In the genomic region with DNA sequence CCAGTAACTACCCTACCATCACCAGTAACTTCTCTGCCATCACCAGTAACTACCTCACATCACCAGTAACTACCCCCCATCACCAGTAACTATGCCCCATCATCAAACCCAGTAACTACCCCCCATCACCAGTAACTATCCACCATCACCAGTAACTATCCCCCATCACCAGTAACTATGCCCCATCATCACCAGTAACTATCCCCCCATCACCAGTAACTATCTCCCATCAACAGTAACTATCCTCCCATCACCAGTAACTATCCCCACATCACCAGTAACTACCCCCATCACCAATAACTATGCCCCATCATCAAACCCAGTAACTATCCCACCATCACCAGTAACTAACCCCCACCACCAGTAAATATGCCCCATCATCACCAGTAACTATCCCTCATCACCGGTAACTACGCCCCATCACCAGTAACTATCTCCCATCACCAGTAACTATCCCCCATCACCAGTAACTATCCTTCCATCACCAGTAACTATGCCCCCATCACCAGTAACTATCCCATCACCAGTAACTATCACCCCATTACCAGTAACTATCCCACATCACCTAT, we compare ENCODE assay signal across 17 cellular contexts. TPM values are rescaled to one million over a fixed set of nuclear protein-coding genes. Genes with fewer than 3 reads are reported as not detected.
A peak's percentile ranks its signal among the peaks of the same experiment; 100 is the strongest.
DNase-seq lines count a peak whose midpoint lies in the region; ATAC-seq and TF ChIP-seq lines count a peak whose summit lies in the region.
"Had no signal": no experiment of that assay in that cellular context is flagged by ENCODE, and none has a peak within 500 bp of the region (broad histone marks: within the 10 kb centered on the region; RNA-seq: fewer than 3 reads in every experiment).

No MANE protein-coding gene starts in this region.

- H3K27ac Mint-ChIP-seq in activated CD4-positive, alpha-beta memory T cell treated with anti-CD3 and anti-CD28 coated beads for 36 hours, result no peak overlapping the region
- no peak overlapping the region for H3K27ac Mint-ChIP-seq in endothelial cell (ENCODE audit: unreplicated experiment)
- peak overlapping the region; percentile 92 for H3K27ac Mint-ChIP-seq in stimulated activated naive B cell treated with anti-CD40 and anti-IgM and Interleukin-4, amounts not matched to agents 10 μg/mL and 1 μg/mL and 100 μg/mL, for 72 hours

- peaks cover 16% of the 10 kb centered on the region for H3K4me1 Mint-ChIP-seq in activated CD4-positive, alpha-beta memory T cell treated with anti-CD3 and anti-CD28 coated beads for 36 hours (ENCODE audit: low read depth)
- H3K4me1 Mint-ChIP-seq in endothelial cell (ENCODE audit: unreplicated experiment), result peaks cover 10% of the 10 kb centered on the region
- H3K4me1 Mint-ChIP-seq in stimulated activated naive B cell treated with anti-CD40 and anti-IgM and Interleukin-4, amounts not matched to agents 10 μg/mL and 1 μg/mL and 100 μg/mL, for 72 hours, result peaks cover 51 to 74% of the 10 kb centered on the region in 2 donors

- CTCF ChIA-PET in activated CD4-positive, alpha-beta memory T cell treated with anti-CD3 and anti-CD28 coated beads for 36 hours (lab: Charles Lee), result no interaction called here

- H3K27me3 Mint-ChIP-seq in activated CD4-positive, alpha-beta memory T cell treated with anti-CD3 and anti-CD28 coated beads for 36 hours, result no peaks in the 10 kb centered on the region
- peaks cover 22% of the 10 kb centered on the region for H3K27me3 Mint-ChIP-seq in endothelial cell (ENCODE audit: unreplicated experiment)
- H3K27me3 Mint-ChIP-seq in stimulated activated naive B cell treated with anti-CD40 and anti-IgM and Interleukin-4, amounts not matched to agents 10 μg/mL and 1 μg/mL and 100 μg/mL, for 72 hours, result no peaks in the 10 kb centered on the region

- no peak for TF ChIP-seq CTCF in endothelial cell (IDR thresholded peaks at IDR 0.05; ENCODE audit: unreplicated experiment)

- POLR2A ChIA-PET in activated CD4-positive, alpha-beta memory T cell treated with anti-CD3 and anti-CD28 coated beads for 36 hours (lab: Charles Lee), result no interaction called here

- H3K36me3 Mint-ChIP-seq in activated CD4-positive, alpha-beta memory T cell treated with anti-CD3 and anti-CD28 coated beads for 36 hours, result peaks cover 48% of the 10 kb centered on the region
- peaks cover 47% of the 10 kb centered on the region for H3K36me3 Mint-ChIP-seq in endothelial cell (ENCODE audit: low read depth, unreplicated experiment)
- peaks cover 45 to 51% of the 10 kb centered on the region in 2 donors for H3K36me3 Mint-ChIP-seq in stimulated activated naive B cell treated with anti-CD40 and anti-IgM and Interleukin-4, amounts not matched to agents 10 μg/mL and 1 μg/mL and 100 μg/mL, for 72 hours

- no peak for ATAC-seq in stimulated activated naive B cell treated with anti-CD40 and anti-IgM and Interleukin-4, amounts not matched to agents 10 μg/mL and 1 μg/mL and 100 μg/mL, for 72 hours (replicated peaks)
- no peak for ATAC-seq in GM21526 (IDR thresholded peaks at IDR 0.05; ENCODE audit: low FRiP score, unreplicated experiment)
- ATAC-seq in GM18858 (IDR thresholded peaks at IDR 0.05; ENCODE audit: unreplicated experiment), result no peak

- intact Hi-C loops in activated CD4-positive, alpha-beta memory T cell treated with anti-CD3 and anti-CD28 coated beads for 36 hours (cut with micrococcal nuclease), result loop anchor here (5.0 kb wide), 2 partner anchors 127 to 242 kb away; no protein-coding TSS in a partner anchor

- peak; percentile 9 for DNase-seq in activated effector memory CD4-positive, alpha-beta T cell treated with anti-CD3 and anti-CD28 coated beads, Interleukin-2, amount 50 U/mL, for 16 hours
- no peak for DNase-seq in activated effector memory CD4-positive, alpha-beta T cell treated with Interleukin-2 at 50 U/mL for 16 hours
- peak; percentile 3 for DNase-seq in activated CD4-positive, alpha-beta memory T cell treated with anti-CD3 and anti-CD28 coated beads for 36 hours
- DNase-seq in endothelial cell (ENCODE audit: low spot score), result no peak
- no peak for DNase-seq in stimulated activated naive B cell treated with anti-CD40 and anti-IgM and Interleukin-4, amounts not matched to agents 10 μg/mL and 1 μg/mL and 100 μg/mL, for 72 hours
- DNase-seq in activated CD4-positive, alpha-beta T cell treated with anti-CD3 and anti-CD28 coated beads for 48 hours, result no peak
- DNase-seq: caudate nucleus; effector memory CD4-positive, alpha-beta T cell; EL; mesendoderm; MM.1S; NCI-H345; NK-92 treated with Interleukin-12 subunit alpha and Interleukin-12 subunit beta, amount 100 ng/mL, for 24 hours; RPMI8226; stimulated activated CD4-positive, alpha-beta T cell treated with anti-CD3 and anti-CD28 coated beads, Interleukin-15, amount 100 ng/mL, for 24 hours had no signal

- H3K4me3 Mint-ChIP-seq in activated CD4-positive, alpha-beta memory T cell treated with anti-CD3 and anti-CD28 coated beads for 36 hours, result no peak overlapping the region
- peak overlapping the region; percentile 9 for H3K4me3 Mint-ChIP-seq in endothelial cell (ENCODE audit: unreplicated experiment)
- H3K4me3 Mint-ChIP-seq in stimulated activated naive B cell treated with anti-CD40 and anti-IgM and Interleukin-4, amounts not matched to agents 10 μg/mL and 1 μg/mL and 100 μg/mL, for 72 hours, result peak overlapping the region in 1 of 2 donors; percentile 70

- peaks cover 33% of the 10 kb centered on the region for H3K9me3 Mint-ChIP-seq in activated CD4-positive, alpha-beta memory T cell treated with anti-CD3 and anti-CD28 coated beads for 36 hours
- peaks cover 28% of the 10 kb centered on the region for H3K9me3 Mint-ChIP-seq in endothelial cell (ENCODE audit: unreplicated experiment)
- H3K9me3 Mint-ChIP-seq in stimulated activated naive B cell treated with anti-CD40 and anti-IgM and Interleukin-4, amounts not matched to agents 10 μg/mL and 1 μg/mL and 100 μg/mL, for 72 hours, result peaks cover 25 to 35% of the 10 kb centered on the region in 2 donors

RNA-seq across cellular contexts. Expression of a gene that starts 3.0 kb away (rescaled TPM):
- 10 to 100 TPM; 65.2 to 67.4 TPM for total RNA-seq in activated CD4-positive, alpha-beta memory T cell treated with anti-CD3 and anti-CD28 coated beads for 36 hours
- total RNA-seq in endothelial cell (ENCODE audit: unreplicated experiment), result 25.8 TPM

RNA-seq across cellular contexts. Expression of a gene that starts 57.8 kb away (rescaled TPM):
- total RNA-seq in activated CD4-positive, alpha-beta memory T cell treated with anti-CD3 and anti-CD28 coated beads for 36 hours, result 100 to 1,000 TPM; 399 to 407 TPM
- 488 TPM for total RNA-seq in endothelial cell (ENCODE audit: unreplicated experiment)

Comparison
In these comparisons a context has a peak if more than half of its experiments do, and no peak if none do; other contexts are left out.
1. DNase-seq: peak in activated effector memory CD4-positive, alpha-beta T cell treated with anti-CD3 and anti-CD28 coated beads, Interleukin-2, amount 50 U/mL, for 16 hours (single experiment) and activated CD4-positive, alpha-beta memory T cell treated with anti-CD3 and anti-CD28 coated beads for 36 hours (single experiment); none in activated effector memory CD4-positive, alpha-beta T cell treated with Interleukin-2 at 50 U/mL for 16 hours (single experiment), endothelial cell (single experiment), stimulated activated naive B cell treated with anti-CD40 and anti-IgM and Interleukin-4, amounts not matched to agents 10 μg/mL and 1 μg/mL and 100 μg/mL, for 72 hours (single experiment) and activated CD4-positive, alpha-beta T cell treated with anti-CD3 and anti-CD28 coated beads for 48 hours (single experiment).